In genomic region chr6:26576407-26576843, GRCh38 we compare ENCODE assay signal across 11 cellular contexts. TPM values are rescaled to one million over a fixed set of nuclear protein-coding genes. Genes with fewer than 3 reads are reported as not detected.
DNase-seq lines count a peak whose midpoint lies in the region; ATAC-seq, FAIRE-seq and TF ChIP-seq lines count a peak whose summit lies in the region.
"Had no signal": no experiment of that assay in that cellular context is flagged by ENCODE, and none has a peak within 500 bp of the region (broad histone marks: within the 10 kb centered on the region; RNA-seq: fewer than 3 reads in every experiment).

No MANE protein-coding gene starts in this region.

- peaks cover 0 to 19% of the 10 kb centered on the region in 2 donors for H3K9me3 ChIP-seq in breast epithelium
- H3K9me3 ChIP-seq in small intestine (ENCODE audit: control insufficient read depth, low read depth): no peaks in the 10 kb centered on the region
- H3K9me3 ChIP-seq: prostate gland had no signal

- H3K27ac ChIP-seq in breast epithelium (no peak overlapping the region), small intestine (ENCODE audit: low read depth in 1 of 2, low read length in 1 of 2) (no peak overlapping the region)
- H3K27ac ChIP-seq: prostate gland had no signal

- H3K36me3 ChIP-seq in breast epithelium (no peaks in the 10 kb centered on the region), small intestine (ENCODE audit: control insufficient read depth in 2 of 2, insufficient read depth in 2 of 2, low read length in 2 of 2) (no peaks in the 10 kb centered on the region)
- H3K36me3 ChIP-seq: prostate gland had no signal

- H3K27me3 ChIP-seq in breast epithelium (peaks cover 0 to 33% of the 10 kb centered on the region in 2 donors), small intestine (ENCODE audit: control insufficient read depth in 2 of 2, insufficient read depth in 2 of 2, low read length in 2 of 2) (peaks cover 0 to 6% of the 10 kb centered on the region in 2 donors)

- H3K27ac Mint-ChIP-seq in MCF 10A (ENCODE audit: low read depth, unreplicated experiment): no peak overlapping the region
- H3K27ac Mint-ChIP-seq in stimulated activated naive CD8-positive, alpha-beta T cell treated with anti-CD3 and anti-CD28 coated beads, Interleukin-15, amount 100 ng/mL, for 72 hours: peak overlapping the region in 1 of 2 donors; percentile 99

- no peaks in the 10 kb centered on the region for H3K4me1 ChIP-seq in breast epithelium
- peaks cover 0 to 3% of the 10 kb centered on the region in 2 donors for H3K4me1 ChIP-seq in small intestine (ENCODE audit: control insufficient read depth in 2 of 2, insufficient read depth in 1 of 2, low read depth in 1 of 2, low read length in 1 of 2)
- H3K4me1 ChIP-seq: prostate gland had no signal

- intact Hi-C loops in MCF 10A (cut with micrococcal nuclease): no loop called here
- intact Hi-C loops in breast epithelium (cut with DNase I; ENCODE audit: low total_unique reads): no loop called here

- POLR2A ChIA-PET in MCF 10A (lab: Yijun Ruan, JAX): interaction anchor here (0.7 to 3.7 kb wide), 8 partner anchors 7 to 387 kb away, joined by 3 to 31 read pairs (median 4); partner anchors contain the start of genes ABT1 and HMGN4

- peaks cover 10% of the 10 kb centered on the region for H3K4me1 Mint-ChIP-seq in MCF 10A (ENCODE audit: insufficient read depth, unreplicated experiment)
- H3K4me1 Mint-ChIP-seq in stimulated activated naive CD8-positive, alpha-beta T cell treated with anti-CD3 and anti-CD28 coated beads, Interleukin-15, amount 100 ng/mL, for 72 hours: peaks cover 38% of the 10 kb centered on the region

- DNase-seq in MCF 10A (ENCODE audit: unreplicated experiment): peak; percentile 25
- no peak for DNase-seq in breast epithelium (ENCODE audit: low spot score in 2 of 2)
- peak; percentile 45 for DNase-seq in SKM-1 treated with dmso at 0.1 percent for 144 hours (lab: John Stamatoyannopoulos, UW; ENCODE audit: unreplicated experiment)
- DNase-seq in erythroblast (lab: John Stamatoyannopoulos, UW): peak; percentile 61 to 83
- no peak for DNase-seq in stimulated activated naive CD8-positive, alpha-beta T cell treated with anti-CD3 and anti-CD28 coated beads, Interleukin-15, amount 100 ng/mL, for 72 hours
- no peak for DNase-seq in HK-2 (ENCODE audit: unreplicated experiment)
- DNase-seq in small intestine: no peak
- DNase-seq: NCI-H510A treated with DMSO at 0.1 percent for 48 hours had no signal

- ATAC-seq in stimulated activated naive CD8-positive, alpha-beta T cell treated with anti-CD3 and anti-CD28 coated beads, Interleukin-15, amount 100 ng/mL, for 72 hours: no peak
- no peak for ATAC-seq in esophagus mucosa
- ATAC-seq: stimulated activated memory B cell treated with anti-CD40 and anti-IgM and Interleukin-4, amounts not matched to agents 10 μg/mL and 1 μg/mL and 100 μg/mL, for 72 hours had no signal

- WGBS in small intestine, 3 donors: 34 to 36% (median 35%) methylated on average over 7 of the region's 7 CpGs

- TF ChIP-seq POLR2A in breast epithelium (IDR thresholded peaks at IDR 0.05) (no peak), erythroblast (IDR thresholded peaks at IDR 0.05; ENCODE audit: low read length) (no peak)

- peaks cover 15% of the 10 kb centered on the region for H3K36me3 Mint-ChIP-seq in MCF 10A (ENCODE audit: insufficient read depth, unreplicated experiment)
- H3K36me3 Mint-ChIP-seq: stimulated activated memory B cell treated with anti-CD40 and anti-IgM and Interleukin-4, amounts not matched to agents 10 μg/mL and 1 μg/mL and 100 μg/mL, for 72 hours had no signal

- peak overlapping the region; percentile 74 for H3K4me3 Mint-ChIP-seq in MCF 10A (ENCODE audit: unreplicated experiment)
- peak overlapping the region; percentile 7 to 78 for H3K4me3 Mint-ChIP-seq in stimulated activated naive CD8-positive, alpha-beta T cell treated with anti-CD3 and anti-CD28 coated beads, Interleukin-15, amount 100 ng/mL, for 72 hours

- H3K27me3 Mint-ChIP-seq in MCF 10A (ENCODE audit: insufficient read depth, unreplicated experiment): no peaks in the 10 kb centered on the region
- H3K27me3 Mint-ChIP-seq in stimulated activated naive CD8-positive, alpha-beta T cell treated with anti-CD3 and anti-CD28 coated beads, Interleukin-15, amount 100 ng/mL, for 72 hours: no peaks in the 10 kb centered on the region

- H3K4me3 ChIP-seq in breast epithelium (no peak overlapping the region), small intestine (ENCODE audit: low read depth in 1 of 2, low read length in 2 of 2) (no peak overlapping the region)
- H3K4me3 ChIP-seq: prostate gland had no signal

- CTCF ChIA-PET in MCF 10A (lab: Yijun Ruan, JAX): interaction anchor here (0.6 to 9.2 kb wide), 6 partner anchors 9 to 537 kb away, joined by 3 to 84 read pairs (median 4); no protein-coding TSS in a partner anchor

- H3K9me3 Mint-ChIP-seq in MCF 10A (ENCODE audit: unreplicated experiment): no peaks in the 10 kb centered on the region
- peaks cover 9 to 12% of the 10 kb centered on the region in 2 donors for H3K9me3 Mint-ChIP-seq in stimulated activated naive CD8-positive, alpha-beta T cell treated with anti-CD3 and anti-CD28 coated beads, Interleukin-15, amount 100 ng/mL, for 72 hours

- no peak for FAIRE-seq in small intestine (lab: Jason Lieb, UNC)

- TF ChIP-seq CTCF in MCF 10A (IDR thresholded peaks at IDR 0.05; ENCODE audit: unreplicated experiment) (no peak), breast epithelium (IDR thresholded peaks at IDR 0.05) (no peak)

- BruUV-seq in MCF 10A (replicated peaks; lab: Mats Ljungman, UMichigan): no TSS peak

RNA-seq across cellular contexts. Expression of gene ABT1, which starts 20.3 kb away (rescaled TPM):
- total RNA-seq in MCF 10A (2022): 11.9 and 12.9 TPM in 2 replicates
- 10 to 100 TPM; 13.8 to 19.5 (median 18.0) TPM for total RNA-seq in breast epithelium
- 10 to 100 TPM; 17.4 to 20.9 (median 18.1) TPM for polyA plus RNA-seq in small intestine
- total RNA-seq in esophagus mucosa: 14.6 TPM

RNA-seq across cellular contexts. Expression of gene HMGN4, which starts 38.3 kb away (rescaled TPM):
- total RNA-seq in MCF 10A (2022): 71.7 and 75.4 TPM in 2 replicates
- total RNA-seq in breast epithelium: 10 to 100 TPM; 57.0 to 96.6 (median 82.6) TPM
- polyA plus RNA-seq in small intestine: 10 to 100 TPM; 47.0 to 62.7 (median 56.2) TPM
- 29.9 TPM for total RNA-seq in esophagus mucosa

Comparison
In these comparisons a context has a peak if more than half of its experiments do, and no peak if none do; other contexts are left out.
1. DNase-seq: peak in MCF 10A (single experiment), SKM-1 treated with dmso at 0.1 percent for 144 hours (single experiment) and erythroblast (2 of 2); none in breast epithelium (0 of 2), stimulated activated naive CD8-positive, alpha-beta T cell treated with anti-CD3 and anti-CD28 coated beads, Interleukin-15, amount 100 ng/mL, for 72 hours (0 of 2), HK-2 (single experiment) and small intestine (single experiment).